14 cellular contexts compared by ENCODE assay signal in the genomic region with DNA sequence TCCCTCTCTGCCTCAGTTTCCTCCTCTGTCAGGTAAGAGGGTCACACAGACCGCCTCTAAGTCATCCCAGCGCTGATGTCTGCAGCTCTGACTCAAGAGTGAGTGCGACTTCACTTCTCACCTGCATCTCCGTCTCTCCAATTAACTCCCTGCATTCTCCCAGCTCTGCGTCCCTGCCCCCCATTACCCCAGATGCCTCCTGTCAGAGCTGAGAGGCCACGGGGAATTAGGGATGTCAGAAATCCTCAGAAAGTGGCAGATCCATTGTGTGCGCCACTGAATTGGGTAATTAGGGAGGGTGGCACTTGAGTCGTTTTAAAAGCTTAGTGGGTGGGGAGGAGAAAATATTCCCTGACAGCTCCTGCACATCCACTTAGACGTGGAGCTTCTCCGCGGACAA.
A peak's percentile ranks its signal among the peaks of the same experiment; 100 is the strongest.
DNase-seq lines count a peak whose midpoint lies in the region; ATAC-seq and TF ChIP-seq lines count a peak whose summit lies in the region.
"Had no signal": no experiment of that assay in that cellular context is flagged by ENCODE, and none has a peak within 500 bp of the region (broad histone marks: within the 10 kb centered on the region; RNA-seq: fewer than 3 reads in every experiment).

No MANE protein-coding gene starts in this region.

- H3K9me3 Mint-ChIP-seq in neural progenitor cell (no peaks in the 10 kb centered on the region), MCF 10A (ENCODE audit: unreplicated experiment) (peaks cover 52% of the 10 kb centered on the region)

- H3K27me3 ChIP-seq in neural progenitor cell = no peaks in the 10 kb centered on the region
- H3K27me3 ChIP-seq: BLaER1 treated with 17β-estradiol and CSF1 and Interleukin-3, amounts not matched to agents 10 nM and 100 nM had no signal

- no TSS peak for BruUV-seq in MCF 10A (replicated peaks; lab: Mats Ljungman, UMichigan)

- no peaks in the 10 kb centered on the region for H4K20me1 ChIP-seq in neural progenitor cell (ENCODE audit: low read depth)
- H4K20me1 ChIP-seq: BLaER1 treated with 17β-estradiol and CSF1 and Interleukin-3, amounts not matched to agents 10 nM and 100 nM had no signal

- no peak overlapping the region for H3K4me3 ChIP-seq in coronary artery
- H3K4me3 ChIP-seq in neural progenitor cell = no peak overlapping the region
- H3K4me3 ChIP-seq: BLaER1 treated with 17β-estradiol and CSF1 and Interleukin-3, amounts not matched to agents 10 nM and 100 nM; HAP-1 had no signal

- no peaks in the 10 kb centered on the region for H3F3A ChIP-seq in neural progenitor cell (ENCODE audit: low read depth)

- H3K4me1 ChIP-seq in neural progenitor cell = peaks cover 11% of the 10 kb centered on the region
- H3K4me1 ChIP-seq: BLaER1 treated with 17β-estradiol and CSF1 and Interleukin-3, amounts not matched to agents 10 nM and 100 nM; HAP-1 had no signal

- DNase-seq in NCI-H82 (lab: John Stamatoyannopoulos, UW) = peak; percentile 70
- no peak for DNase-seq in NCI-H82 treated with DMSO at 0.1 percent for 48 hours (lab: John Stamatoyannopoulos, UW; ENCODE audit: unreplicated experiment)
- peak; percentile 28 for DNase-seq in coronary artery (ENCODE audit: low spot score)
- DNase-seq in neural progenitor cell (ENCODE audit: low spot score) = peak; percentile 16
- no peak for DNase-seq in MCF 10A (ENCODE audit: unreplicated experiment)
- DNase-seq: ACHN; CD4-positive, CD25-positive, alpha-beta regulatory T cell; DMS53; GOT3 had no signal

- peaks cover 5% of the 10 kb centered on the region for H3K27me3 Mint-ChIP-seq in neural progenitor cell (ENCODE audit: insufficient read depth, low read depth)
- no peaks in the 10 kb centered on the region for H3K27me3 Mint-ChIP-seq in MCF 10A (ENCODE audit: insufficient read depth, unreplicated experiment)
- H3K27me3 Mint-ChIP-seq: CD4-positive, CD25-positive, alpha-beta regulatory T cell; IgD-negative memory B cell had no signal

- no peak for TF ChIP-seq CTCF in coronary artery (IDR thresholded peaks at IDR 0.05)
- TF ChIP-seq CTCF in neural progenitor cell (IDR thresholded peaks at IDR 0.05) = no peak
- TF ChIP-seq CTCF in MCF 10A (IDR thresholded peaks at IDR 0.05; ENCODE audit: unreplicated experiment) = no peak

- no peaks in the 10 kb centered on the region for H3K9me3 ChIP-seq in neural progenitor cell (ENCODE audit: low read depth)
- H3K9me3 ChIP-seq: BLaER1 treated with 17β-estradiol and CSF1 and Interleukin-3, amounts not matched to agents 10 nM and 100 nM; HAP-1 had no signal

- H3K79me2 ChIP-seq in neural progenitor cell (ENCODE audit: low read depth) = no peaks in the 10 kb centered on the region

- no peak overlapping the region for H3K27ac ChIP-seq in coronary artery
- no peak overlapping the region for H3K27ac ChIP-seq in neural progenitor cell
- H3K27ac ChIP-seq: BLaER1 treated with 17β-estradiol and CSF1 and Interleukin-3, amounts not matched to agents 10 nM and 100 nM had no signal

- peak overlapping the region; percentile 38 for H3K4me2 ChIP-seq in neural progenitor cell
- H3K4me2 ChIP-seq: BLaER1 treated with 17β-estradiol and CSF1 and Interleukin-3, amounts not matched to agents 10 nM and 100 nM had no signal

- POLR2A ChIA-PET in MCF 10A (lab: Yijun Ruan, JAX) = no interaction called here

- H3K4me1 Mint-ChIP-seq in neural progenitor cell (peaks cover 12% of the 10 kb centered on the region), MCF 10A (ENCODE audit: insufficient read depth, unreplicated experiment) (no peaks in the 10 kb centered on the region)
- H3K4me1 Mint-ChIP-seq: CD4-positive, CD25-positive, alpha-beta regulatory T cell; IgD-negative memory B cell had no signal

- no peak overlapping the region for H3K4me3 Mint-ChIP-seq in neural progenitor cell
- H3K4me3 Mint-ChIP-seq in MCF 10A (ENCODE audit: unreplicated experiment) = no peak overlapping the region
- H3K4me3 Mint-ChIP-seq: CD4-positive, CD25-positive, alpha-beta regulatory T cell; IgD-negative memory B cell had no signal

- no peaks in the 10 kb centered on the region for H3K36me3 Mint-ChIP-seq in neural progenitor cell
- no peaks in the 10 kb centered on the region for H3K36me3 Mint-ChIP-seq in MCF 10A (ENCODE audit: insufficient read depth, unreplicated experiment)
- H3K36me3 Mint-ChIP-seq: CD4-positive, CD25-positive, alpha-beta regulatory T cell; IgD-negative memory B cell had no signal

- H3K27ac Mint-ChIP-seq in neural progenitor cell (peak overlapping the region; percentile 26), MCF 10A (ENCODE audit: low read depth, unreplicated experiment) (no peak overlapping the region)
- H3K27ac Mint-ChIP-seq: CD4-positive, CD25-positive, alpha-beta regulatory T cell; IgD-negative memory B cell had no signal

- ATAC-seq in GM21515 (IDR thresholded peaks at IDR 0.05; ENCODE audit: unreplicated experiment) (no peak), GM21786 (IDR thresholded peaks at IDR 0.05; ENCODE audit: unreplicated experiment) (no peak)

- H3K36me3 ChIP-seq in neural progenitor cell = no peaks in the 10 kb centered on the region
- H3K36me3 ChIP-seq: BLaER1 treated with 17β-estradiol and CSF1 and Interleukin-3, amounts not matched to agents 10 nM and 100 nM; HAP-1 had no signal

- intact Hi-C loops in MCF 10A (cut with micrococcal nuclease) = no loop called here

- CTCF ChIA-PET in MCF 10A (lab: Yijun Ruan, JAX) = no interaction called here

- H3K9ac ChIP-seq in neural progenitor cell = no peak overlapping the region
- H3K9ac ChIP-seq: BLaER1 treated with 17β-estradiol and CSF1 and Interleukin-3, amounts not matched to agents 10 nM and 100 nM had no signal

- peak overlapping the region; percentile 37 for H2AFZ ChIP-seq in neural progenitor cell (replicated peaks)

Comparison
In these comparisons a context has a peak if more than half of its experiments do, and no peak if none do; other contexts are left out.
1. DNase-seq: peak in NCI-H82 (single experiment), coronary artery (single experiment) and neural progenitor cell (single experiment); none in NCI-H82 treated with DMSO at 0.1 percent for 48 hours (single experiment) and MCF 10A (single experiment).